In the genomic region with DNA sequence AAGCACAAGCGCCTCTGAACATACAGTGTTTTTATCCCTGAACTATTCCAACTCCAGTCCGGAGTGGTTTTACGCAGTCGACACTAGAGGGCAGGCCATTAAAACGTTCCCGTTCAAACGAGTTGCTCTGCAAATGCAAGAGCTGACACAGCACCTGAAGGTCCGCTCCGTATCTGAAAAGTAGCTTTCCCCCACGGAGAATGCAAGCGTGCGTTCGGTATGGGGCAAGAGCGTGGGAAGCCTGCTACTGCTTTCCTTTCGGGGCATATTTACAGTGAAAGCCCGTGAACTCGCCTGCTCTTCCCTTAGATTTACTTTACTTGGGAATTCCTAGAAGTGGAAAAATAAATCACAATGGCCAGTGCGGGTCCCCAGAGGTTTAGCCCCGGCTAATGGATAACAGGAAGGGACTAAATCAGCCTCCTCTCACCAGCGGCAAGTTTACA, we compare ENCODE assay signal across 1 cellular context.
TF ChIP-seq lines count a peak whose summit lies in the region.

No MANE protein-coding gene starts in this region.

TF ChIP-seq in HepG2, 621 proteins besides CTCF, POLR2A, EP300 and RAD21 (continued from another document):
- TF ChIP-seq, protein P1, sequence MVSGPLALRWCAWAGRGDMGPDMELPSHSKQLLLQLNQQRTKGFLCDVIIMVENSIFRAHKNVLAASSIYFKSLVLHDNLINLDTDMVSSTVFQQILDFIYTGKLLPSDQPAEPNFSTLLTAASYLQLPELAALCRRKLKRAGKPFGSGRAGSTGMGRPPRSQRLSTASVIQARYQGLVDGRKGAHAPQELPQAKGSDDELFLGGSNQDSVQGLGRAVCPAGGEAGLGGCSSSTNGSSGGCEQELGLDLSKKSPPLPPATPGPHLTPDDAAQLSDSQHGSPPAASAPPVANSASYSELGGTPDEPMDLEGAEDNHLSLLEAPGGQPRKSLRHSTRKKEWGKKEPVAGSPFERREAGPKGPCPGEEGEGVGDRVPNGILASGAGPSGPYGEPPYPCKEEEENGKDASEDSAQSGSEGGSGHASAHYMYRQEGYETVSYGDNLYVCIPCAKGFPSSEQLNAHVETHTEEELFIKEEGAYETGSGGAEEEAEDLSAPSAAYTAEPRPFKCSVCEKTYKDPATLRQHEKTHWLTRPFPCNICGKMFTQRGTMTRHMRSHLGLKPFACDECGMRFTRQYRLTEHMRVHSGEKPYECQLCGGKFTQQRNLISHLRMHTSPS (CRISPR knock-in tag; IDR thresholded peaks at IDR 0.05; ENCODE audit: low read depth): no peak
- TF ChIP-seq ZSCAN21 (CRISPR knock-in tag; IDR thresholded peaks at IDR 0.05; ENCODE audit: borderline replicate concordance) (no peak), ZNF354B (CRISPR knock-in tag; IDR thresholded peaks at IDR 0.05) (no peak), SP140L (CRISPR knock-in tag; IDR thresholded peaks at IDR 0.05; ENCODE audit: borderline replicate concordance) (no peak), MIER3 (CRISPR knock-in tag; IDR thresholded peaks at IDR 0.05; ENCODE audit: borderline replicate concordance) (no peak), NONO (IDR thresholded peaks at IDR 0.05) (no peak), NONO (CRISPR knock-in tag; conservative IDR thresholded peaks at IDR 0.05) (no peak), MBD4 (IDR thresholded peaks at IDR 0.05; ENCODE audit: borderline replicate concordance, low read length) (no peak), ZNF781 (CRISPR knock-in tag; IDR thresholded peaks at IDR 0.05; ENCODE audit: borderline replicate concordance, not compliant biosample characterization) (no peak), ZNF33A (CRISPR knock-in tag; IDR thresholded peaks at IDR 0.05; ENCODE audit: borderline replicate concordance) (no peak), NFATC3 (CRISPR knock-in tag; IDR thresholded peaks at IDR 0.05) (no peak), SMYD3 (CRISPR knock-in tag; IDR thresholded peaks at IDR 0.05) (no peak), ZNF430 (CRISPR knock-in tag; IDR thresholded peaks at IDR 0.05) (no peak), ZNF768 (CRISPR knock-in tag; IDR thresholded peaks at IDR 0.05) (no peak), SNAPC2 (CRISPR knock-in tag; IDR thresholded peaks at IDR 0.05) (no peak), ZNF235 (CRISPR knock-in tag; IDR thresholded peaks at IDR 0.05; ENCODE audit: borderline replicate concordance) (no peak), JUND (CRISPR knock-in tag; IDR thresholded peaks at IDR 0.05) (no peak), KLF11 (CRISPR knock-in tag; IDR thresholded peaks at IDR 0.05) (no peak), TEAD3 (CRISPR knock-in tag; optimal IDR thresholded peaks at IDR 0.05; ENCODE audit: borderline replicate concordance) (peak; percentile 39), MLLT10 (CRISPR knock-in tag; IDR thresholded peaks at IDR 0.05) (no peak), ZNF562 (CRISPR knock-in tag; IDR thresholded peaks at IDR 0.05; ENCODE audit: borderline replicate concordance) (no peak), STAG1 (CRISPR knock-in tag; IDR thresholded peaks at IDR 0.05) (peak; percentile 89), MAFF (IDR thresholded peaks at IDR 0.05; ENCODE audit: low read depth, low read length) (peak; percentile 81), ZNF766 (CRISPR knock-in tag; IDR thresholded peaks at IDR 0.05; ENCODE audit: borderline replicate concordance) (no peak), CEBPG (CRISPR knock-in tag; IDR thresholded peaks at IDR 0.05) (peak; percentile 35; the same call in 1 of the 2 replicates), ZNF614 (CRISPR knock-in tag; IDR thresholded peaks at IDR 0.05; ENCODE audit: borderline replicate concordance) (no peak), RXRA (CRISPR knock-in tag; IDR thresholded peaks at IDR 0.05) (no peak), ZNF737 (CRISPR knock-in tag; IDR thresholded peaks at IDR 0.05; ENCODE audit: borderline replicate concordance) (no peak), ZNF205 (CRISPR knock-in tag; IDR thresholded peaks at IDR 0.05) (peak; percentile 86), ERF (CRISPR knock-in tag; IDR thresholded peaks at IDR 0.05) (no peak), ZNF546 (CRISPR knock-in tag; conservative IDR thresholded peaks at IDR 0.05) (no peak), TBX2 (CRISPR knock-in tag; IDR thresholded peaks at IDR 0.05; ENCODE audit: borderline replicate concordance) (no peak), ELF3 (CRISPR knock-in tag; IDR thresholded peaks at IDR 0.05) (no peak), XRCC5 (optimal IDR thresholded peaks at IDR 0.05; ENCODE audit: low read length) (peak; percentile 73), POLR2AphosphoS5 (IDR thresholded peaks at IDR 0.05; ENCODE audit: low read depth, low read length) (no peak), ZNF782 (CRISPR knock-in tag; IDR thresholded peaks at IDR 0.05; ENCODE audit: borderline replicate concordance) (no peak), ZNF251 (CRISPR knock-in tag; IDR thresholded peaks at IDR 0.05) (no peak), IRF2 (CRISPR knock-in tag; IDR thresholded peaks at IDR 0.05) (0 out of 2 replicates have a peak, but pooled peaks have one; percentile 51), SIX4 (CRISPR knock-in tag; IDR thresholded peaks at IDR 0.05) (no peak)
- TF ChIP-seq, protein P2, sequence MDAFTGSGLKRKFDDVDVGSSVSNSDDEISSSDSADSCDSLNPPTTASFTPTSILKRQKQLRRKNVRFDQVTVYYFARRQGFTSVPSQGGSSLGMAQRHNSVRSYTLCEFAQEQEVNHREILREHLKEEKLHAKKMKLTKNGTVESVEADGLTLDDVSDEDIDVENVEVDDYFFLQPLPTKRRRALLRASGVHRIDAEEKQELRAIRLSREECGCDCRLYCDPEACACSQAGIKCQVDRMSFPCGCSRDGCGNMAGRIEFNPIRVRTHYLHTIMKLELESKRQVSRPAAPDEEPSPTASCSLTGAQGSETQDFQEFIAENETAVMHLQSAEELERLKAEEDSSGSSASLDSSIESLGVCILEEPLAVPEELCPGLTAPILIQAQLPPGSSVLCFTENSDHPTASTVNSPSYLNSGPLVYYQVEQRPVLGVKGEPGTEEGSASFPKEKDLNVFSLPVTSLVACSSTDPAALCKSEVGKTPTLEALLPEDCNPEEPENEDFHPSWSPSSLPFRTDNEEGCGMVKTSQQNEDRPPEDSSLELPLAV (CRISPR knock-in tag; conservative IDR thresholded peaks at IDR 0.05; ENCODE audit: low read depth): no peak
- TF ChIP-seq, protein P3, sequence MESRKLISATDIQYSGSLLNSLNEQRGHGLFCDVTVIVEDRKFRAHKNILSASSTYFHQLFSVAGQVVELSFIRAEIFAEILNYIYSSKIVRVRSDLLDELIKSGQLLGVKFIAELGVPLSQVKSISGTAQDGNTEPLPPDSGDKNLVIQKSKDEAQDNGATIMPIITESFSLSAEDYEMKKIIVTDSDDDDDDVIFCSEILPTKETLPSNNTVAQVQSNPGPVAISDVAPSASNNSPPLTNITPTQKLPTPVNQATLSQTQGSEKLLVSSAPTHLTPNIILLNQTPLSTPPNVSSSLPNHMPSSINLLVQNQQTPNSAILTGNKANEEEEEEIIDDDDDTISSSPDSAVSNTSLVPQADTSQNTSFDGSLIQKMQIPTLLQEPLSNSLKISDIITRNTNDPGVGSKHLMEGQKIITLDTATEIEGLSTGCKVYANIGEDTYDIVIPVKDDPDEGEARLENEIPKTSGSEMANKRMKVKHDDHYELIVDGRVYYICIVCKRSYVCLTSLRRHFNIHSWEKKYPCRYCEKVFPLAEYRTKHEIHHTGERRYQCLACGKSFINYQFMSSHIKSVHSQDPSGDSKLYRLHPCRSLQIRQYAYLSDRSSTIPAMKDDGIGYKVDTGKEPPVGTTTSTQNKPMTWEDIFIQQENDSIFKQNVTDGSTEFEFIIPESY (CRISPR knock-in tag; IDR thresholded peaks at IDR 0.05): no peak
- TF ChIP-seq, protein P4, sequence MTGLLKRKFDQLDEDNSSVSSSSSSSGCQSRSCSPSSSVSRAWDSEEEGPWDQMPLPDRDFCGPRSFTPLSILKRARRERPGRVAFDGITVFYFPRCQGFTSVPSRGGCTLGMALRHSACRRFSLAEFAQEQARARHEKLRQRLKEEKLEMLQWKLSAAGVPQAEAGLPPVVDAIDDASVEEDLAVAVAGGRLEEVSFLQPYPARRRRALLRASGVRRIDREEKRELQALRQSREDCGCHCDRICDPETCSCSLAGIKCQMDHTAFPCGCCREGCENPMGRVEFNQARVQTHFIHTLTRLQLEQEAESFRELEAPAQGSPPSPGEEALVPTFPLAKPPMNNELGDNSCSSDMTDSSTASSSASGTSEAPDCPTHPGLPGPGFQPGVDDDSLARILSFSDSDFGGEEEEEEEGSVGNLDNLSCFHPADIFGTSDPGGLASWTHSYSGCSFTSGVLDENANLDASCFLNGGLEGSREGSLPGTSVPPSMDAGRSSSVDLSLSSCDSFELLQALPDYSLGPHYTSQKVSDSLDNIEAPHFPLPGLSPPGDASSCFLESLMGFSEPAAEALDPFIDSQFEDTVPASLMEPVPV (CRISPR knock-in tag; IDR thresholded peaks at IDR 0.05): no peak
- TF ChIP-seq, protein P5, sequence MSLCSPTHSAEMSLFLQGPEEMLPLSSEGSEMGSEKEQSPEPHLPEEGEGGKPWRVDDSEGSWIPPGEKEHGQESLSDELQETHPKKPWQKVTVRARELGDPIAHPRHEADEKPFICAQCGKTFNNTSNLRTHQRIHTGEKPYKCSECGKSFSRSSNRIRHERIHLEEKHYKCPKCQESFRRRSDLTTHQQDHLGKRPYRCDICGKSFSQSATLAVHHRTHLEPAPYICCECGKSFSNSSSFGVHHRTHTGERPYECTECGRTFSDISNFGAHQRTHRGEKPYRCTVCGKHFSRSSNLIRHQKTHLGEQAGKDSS (CRISPR knock-in tag; IDR thresholded peaks at IDR 0.05; ENCODE audit: borderline replicate concordance, low read depth): 0 out of 2 replicates have a peak, but pooled peaks have one; percentile 35
